32 cellular contexts compared by ENCODE assay signal in genomic region chr2:127657232-127657595, GRCh38. TPM values are rescaled to one million over a fixed set of nuclear protein-coding genes. Genes with fewer than 3 reads are reported as not detected.
A peak's percentile ranks its signal among the peaks of the same experiment; 100 is the strongest.
DNase-seq lines count a peak whose midpoint lies in the region; ATAC-seq and TF ChIP-seq lines count a peak whose summit lies in the region.
"Had no signal": no experiment of that assay in that cellular context is flagged by ENCODE, and none has a peak within 500 bp of the region (broad histone marks: within the 10 kb centered on the region; RNA-seq: fewer than 3 reads in every experiment).

No MANE protein-coding gene starts in this region.

- peaks cover 44 to 49% of the 10 kb centered on the region in 2 donors for H3K36me3 ChIP-seq in ascending aorta
- peaks cover 0 to 13% of the 10 kb centered on the region in 2 donors for H3K36me3 ChIP-seq in muscle layer of duodenum (ENCODE audit: control insufficient read depth in 1 of 2, insufficient read depth in 2 of 2, low read length in 2 of 2)
- peaks cover 14 to 20% of the 10 kb centered on the region in 2 donors for H3K36me3 ChIP-seq in stomach smooth muscle (ENCODE audit: control insufficient read depth in 2 of 2, insufficient read depth in 2 of 2, low read length in 2 of 2)
- H3K36me3 ChIP-seq in colonic mucosa, result no peaks in the 10 kb centered on the region

- H3K9me3 ChIP-seq in ascending aorta (no peaks in the 10 kb centered on the region), muscle layer of duodenum (ENCODE audit: control insufficient read depth in 1 of 2, low read length in 2 of 2) (no peaks in the 10 kb centered on the region), stomach smooth muscle (ENCODE audit: control insufficient read depth in 2 of 2, low read length in 2 of 2) (no peaks in the 10 kb centered on the region), colonic mucosa (no peaks in the 10 kb centered on the region)

- no peak for DNase-seq in ascending aorta (ENCODE audit: low spot score in 2 of 2)
- peak; percentile 20 for DNase-seq in left cardiac atrium
- no peak for DNase-seq in colonic mucosa
- DNase-seq in AML-193 (lab: John Stamatoyannopoulos, UW), result no peak
- no peak for DNase-seq in nucleus accumbens (lab: John Stamatoyannopoulos, UW)
- DNase-seq in UCSD-AML1 (lab: John Stamatoyannopoulos, UW; ENCODE audit: unreplicated experiment), result no peak
- DNase-seq: activated CD4-positive, CD25-positive, alpha-beta regulatory T cell treated with anti-CD3 and anti-CD28 coated beads, Interleukin-2, amount 50 U/mL, for 72 hours; activated CD8-positive, alpha-beta T cell treated with anti-CD3 and anti-CD28 coated beads, Interleukin-2, amount 10 ng/mL, durations not matched to agents 7 days and 5 days; amygdala; effector memory CD4-positive, alpha-beta T cell; GM23248; head of caudate nucleus; Karpas-422; NCI-H1417 treated with DMSO at 0.1 percent for 48 hours; NCI-H2081; NCI-H526; PC-3; stimulated activated CD4-positive, alpha-beta T cell treated with anti-CD3 and anti-CD28 coated beads, Interleukin-15, amount 100 ng/mL, for 24 hours; stimulated activated CD4-positive, alpha-beta T cell treated with anti-CD3 and anti-CD28 coated beads, Interleukin-4, amount 100 ng/mL, for 4 hours; substantia nigra; T-helper 2 cell had no signal

- intact Hi-C loops in ascending aorta (cut with DNase I), result no loop called here
- intact Hi-C loops in left cardiac atrium (cut with DNase I), result loop anchor here in 1 of 2 donors (10.0 kb wide), 1 partner anchor 142 kb away; no protein-coding TSS in a partner anchor
- intact Hi-C loops in colonic mucosa (cut with DNase I), result no loop called here

- no peak for ATAC-seq in left cardiac atrium
- ATAC-seq: activated CD8-positive, alpha-beta T cell treated with anti-CD3 and anti-CD28 coated beads, Interleukin-2, amount 10 ng/mL, durations not matched to agents 7 days and 5 days; activated naive CD4-positive, alpha-beta T cell treated with anti-CD3 and anti-CD28 coated beads, Interleukin-2, amount 50 U/mL, for 72 hours; PC-3; SK-N-SH treated with all-trans-retinoic acid at 6 μM for 48 hours had no signal

- H3K4me3 ChIP-seq in ascending aorta (no peak overlapping the region), muscle layer of duodenum (ENCODE audit: low read depth in 1 of 2, low read length in 2 of 2) (no peak overlapping the region), stomach smooth muscle (ENCODE audit: low read length in 2 of 2) (peak overlapping the region in 1 of 2 donors; percentile 29), colonic mucosa (no peak overlapping the region)
- H3K4me3 ChIP-seq: coronary artery, GM23248 had no signal

- H3K27ac ChIP-seq in ascending aorta, result peak overlapping the region; percentile 3 to 82
- H3K27ac ChIP-seq in muscle layer of duodenum (ENCODE audit: low read length), result peak overlapping the region; percentile 19
- H3K27ac ChIP-seq in stomach smooth muscle (ENCODE audit: low read length), result peak overlapping the region; percentile 100
- H3K27ac ChIP-seq in colonic mucosa, result no peak overlapping the region
- H3K27ac ChIP-seq: GM23248 had no signal

- H3K9ac ChIP-seq in stomach smooth muscle (ENCODE audit: low read length in 2 of 2) (peak overlapping the region; percentile 49 to 58), colonic mucosa (ENCODE audit: low read depth in 2 of 2, low read length in 2 of 2) (no peak overlapping the region)
- H3K9ac ChIP-seq: GM23248 had no signal

- H3K4me1 ChIP-seq in ascending aorta (peaks cover 28 to 43% of the 10 kb centered on the region in 2 donors), muscle layer of duodenum (ENCODE audit: control insufficient read depth in 1 of 2, insufficient read depth in 2 of 2, low read length in 2 of 2) (peaks cover 12 to 92% of the 10 kb centered on the region in 2 donors), stomach smooth muscle (ENCODE audit: control insufficient read depth, insufficient read depth, low read length) (peaks cover 98% of the 10 kb centered on the region), colonic mucosa (no peaks in the 10 kb centered on the region)

- H3K27me3 ChIP-seq in ascending aorta (no peaks in the 10 kb centered on the region), muscle layer of duodenum (ENCODE audit: low read depth, low read length) (no peaks in the 10 kb centered on the region), stomach smooth muscle (ENCODE audit: control insufficient read depth in 1 of 2, insufficient read depth in 2 of 2, low read length in 2 of 2) (no peaks in the 10 kb centered on the region), colonic mucosa (no peaks in the 10 kb centered on the region)

- TF ChIP-seq CTCF in ascending aorta (IDR thresholded peaks at IDR 0.05), result no peak
- TF ChIP-seq CTCF in colonic mucosa (IDR thresholded peaks at IDR 0.05), result no peak

RNA-seq across cellular contexts. Expression of gene GPR17, which starts 11.3 kb away (rescaled TPM):
- total RNA-seq in ascending aorta, result not detected
- total RNA-seq in left cardiac atrium, result under 1 TPM in 1 of 2 donors, not detected in 1; 0.24 TPM
- under 1 TPM; 0.16 to 0.20 TPM for total RNA-seq in colonic mucosa
- total RNA-seq: activated CD8-positive, alpha-beta T cell treated with anti-CD3 and anti-CD28 coated beads, Interleukin-2, amount 10 ng/mL, durations not matched to agents 7 days and 5 days; activated naive CD4-positive, alpha-beta T cell treated with anti-CD3 and anti-CD28 coated beads, Interleukin-2, amount 50 U/mL, for 72 hours; bronchial epithelial cell; CD4-positive, alpha-beta memory T cell; Daoy; epithelial cell of proximal tubule; fibroblast of villous mesenchyme; GM23248; kidney epithelial cell had no signal

RNA-seq across cellular contexts. Expression of gene LIMS2, which starts 18.1 kb away (rescaled TPM):
- total RNA-seq in ascending aorta (169 TPM), left cardiac atrium (100 to 1,000 TPM; 157 to 204 TPM), colonic mucosa (10 to 100 TPM in 1 of 2 donors, 1 to 10 TPM in 1; 6.6 to 37.2 TPM)

RNA-seq across cellular contexts. Expression of gene SFT2D3, which starts 44.1 kb away (rescaled TPM):
- 8.3 TPM for total RNA-seq in ascending aorta
- total RNA-seq in left cardiac atrium, result 1 to 10 TPM; 3.3 to 4.7 TPM
- 1 to 10 TPM; 6.0 to 7.5 TPM for total RNA-seq in colonic mucosa

Comparison
In these comparisons a context has a peak if more than half of its experiments do, and no peak if none do; other contexts are left out.
1. H3K9ac ChIP-seq: peak in stomach smooth muscle (2 of 2); none in colonic mucosa (0 of 2).